In the genomic region with DNA sequence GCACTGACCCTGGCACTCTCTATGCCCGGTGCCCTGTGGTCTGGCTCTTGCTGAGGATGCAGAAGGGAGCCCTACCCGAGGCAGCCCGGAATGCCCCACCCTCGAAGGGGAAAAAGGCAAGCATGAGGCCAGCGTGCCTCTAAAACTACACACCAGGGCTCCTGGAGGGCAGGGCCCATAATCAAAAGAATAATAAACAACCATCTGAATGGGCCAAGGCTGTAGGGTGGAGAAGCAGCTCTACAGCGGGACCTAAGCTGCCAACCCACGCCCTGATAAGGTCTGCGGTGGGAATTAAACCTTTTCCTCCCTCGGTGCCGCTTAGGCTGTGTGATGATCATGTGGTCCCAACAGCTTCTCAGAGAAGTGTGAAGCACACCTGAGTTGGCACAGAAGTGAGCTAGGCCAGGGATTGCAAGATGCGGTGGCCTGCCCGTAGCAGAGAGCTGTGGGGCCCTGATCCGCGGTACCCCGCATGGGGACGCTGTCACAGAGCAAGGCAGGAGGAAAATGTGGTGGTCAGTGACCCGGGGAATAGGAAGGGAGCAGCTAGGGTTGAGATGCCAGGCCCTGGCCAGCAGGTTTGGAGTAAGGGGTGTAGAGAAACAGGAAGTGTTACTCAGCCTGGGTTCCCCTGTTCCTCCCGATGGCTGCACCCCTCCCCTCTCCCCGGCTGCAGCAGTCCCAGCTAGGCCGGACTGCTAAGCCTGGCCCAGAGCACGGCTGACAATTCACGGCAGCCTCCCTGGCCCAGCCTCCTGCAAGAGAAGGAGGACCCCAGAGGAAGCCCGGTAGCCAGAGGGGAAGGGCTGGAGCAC, we compare ENCODE assay signal across 9 cellular contexts. TPM values are rescaled to one million over a fixed set of nuclear protein-coding genes. Genes with fewer than 3 reads are reported as not detected.
DNase-seq lines count a peak whose midpoint lies in the region; ATAC-seq, FAIRE-seq and TF ChIP-seq lines count a peak whose summit lies in the region.
"Had no signal": no experiment of that assay in that cellular context is flagged by ENCODE, and none has a peak within 500 bp of the region (broad histone marks: within the 10 kb centered on the region; RNA-seq: fewer than 3 reads in every experiment).

No MANE protein-coding gene starts in this region.

- POLR2A ChIA-PET in naive thymus-derived CD4-positive, alpha-beta T cell (lab: Charles Lee) = interaction anchor here (1.1 to 2.7 kb wide), 3 partner anchors 11 to 74 kb away, joined by 3 to 13 read pairs (median 4); a partner anchor contains a TSS

- H3K4me3 ChIP-seq in astrocyte (ENCODE audit: insufficient read depth, low read depth, low read length) = no peak overlapping the region
- no peak overlapping the region for H3K4me3 ChIP-seq in naive thymus-derived CD4-positive, alpha-beta T cell (ENCODE audit: low read length)

- H3K36me3 ChIP-seq in astrocyte (ENCODE audit: insufficient read depth, low read length) = peaks cover 2% of the 10 kb centered on the region
- H3K36me3 ChIP-seq in naive thymus-derived CD4-positive, alpha-beta T cell (ENCODE audit: control insufficient read depth in 2 of 3, insufficient read depth in 3 of 3, low read length in 3 of 3) = peaks cover 0 to 40% (median 0%) of the 10 kb centered on the region in 3 experiments

- peak overlapping the region; percentile 71 for H3K4me2 ChIP-seq in astrocyte (ENCODE audit: low read length)

- H2AFZ ChIP-seq in astrocyte (ENCODE audit: low read depth, low read length) = peak overlapping the region; percentile 56

- peaks cover 46% of the 10 kb centered on the region for H4K20me1 ChIP-seq in astrocyte (ENCODE audit: insufficient read depth, low read length)

- H3K9me3 Mint-ChIP-seq in astrocyte (ENCODE audit: unreplicated experiment) = no peaks in the 10 kb centered on the region
- H3K9me3 Mint-ChIP-seq in naive thymus-derived CD4-positive, alpha-beta T cell = no peaks in the 10 kb centered on the region

- DNase-seq in GM10266 (ENCODE audit: extremely low spot score) = peak; percentile 63
- no peak for DNase-seq in astrocyte (ENCODE audit: low read depth)
- DNase-seq in naive thymus-derived CD4-positive, alpha-beta T cell = no peak
- DNase-seq in frontal cortex (ENCODE audit: low spot score in 2 of 2) = no peak
- DNase-seq in cortex of kidney (lab: John Stamatoyannopoulos, UW) = no peak
- DNase-seq in NCI-H2196 (lab: John Stamatoyannopoulos, UW; ENCODE audit: unreplicated experiment) = no peak

- H3K4me1 ChIP-seq in astrocyte (ENCODE audit: insufficient read depth, low read length) = peaks cover 51% of the 10 kb centered on the region
- peaks cover 11 to 29% of the 10 kb centered on the region in 2 donors for H3K4me1 ChIP-seq in naive thymus-derived CD4-positive, alpha-beta T cell (ENCODE audit: control insufficient read depth in 2 of 2, insufficient read depth in 2 of 2, low read length in 2 of 2)

- ATAC-seq in HG03135 (IDR thresholded peaks at IDR 0.05; ENCODE audit: unreplicated experiment) (peak; percentile 6), HG02678 (IDR thresholded peaks at IDR 0.05; ENCODE audit: unreplicated experiment) (no peak)
- ATAC-seq in naive thymus-derived CD4-positive, alpha-beta T cell = no peak

- TF ChIP-seq CTCF in GM10266 (IDR thresholded peaks at IDR 0.05; ENCODE audit: control insufficient read depth, insufficient read depth, low read depth, missing control alignments) (peak; percentile 13), astrocyte (IDR thresholded peaks at IDR 0.05; ENCODE audit: insufficient read depth, low read depth, low read length) (no peak)

- no peaks in the 10 kb centered on the region for H3K27me3 ChIP-seq in astrocyte (ENCODE audit: insufficient read depth, low read length)
- no peaks in the 10 kb centered on the region for H3K27me3 ChIP-seq in naive thymus-derived CD4-positive, alpha-beta T cell (ENCODE audit: control insufficient read depth in 2 of 2, insufficient read depth in 2 of 2, low read length in 2 of 2)

- peaks cover 7% of the 10 kb centered on the region for H3K36me3 Mint-ChIP-seq in astrocyte (ENCODE audit: low read depth, unreplicated experiment)
- H3K36me3 Mint-ChIP-seq in naive thymus-derived CD4-positive, alpha-beta T cell = peaks cover 0 to 7% (median 0%) of the 10 kb centered on the region in 5 donors

- H3K4me1 Mint-ChIP-seq in astrocyte (ENCODE audit: low read depth, unreplicated experiment) = peaks cover 21% of the 10 kb centered on the region
- H3K4me1 Mint-ChIP-seq in naive thymus-derived CD4-positive, alpha-beta T cell = peaks cover 24 to 48% (median 39%) of the 10 kb centered on the region in 7 donors

- no peak overlapping the region for H3K27ac ChIP-seq in astrocyte (ENCODE audit: low read depth, low read length)
- H3K27ac ChIP-seq in naive thymus-derived CD4-positive, alpha-beta T cell (ENCODE audit: low read depth, low read length) = peak overlapping the region; percentile 59

- no peaks in the 10 kb centered on the region for H3K9me3 ChIP-seq in astrocyte (ENCODE audit: insufficient read depth, low read depth, low read length)
- H3K9me3 ChIP-seq in naive thymus-derived CD4-positive, alpha-beta T cell (ENCODE audit: control insufficient read depth in 2 of 3, low read length in 3 of 3) = no peaks in the 10 kb centered on the region

- no peak for FAIRE-seq in astrocyte (lab: Jason Lieb, UNC)
- no peak for FAIRE-seq in frontal cortex (lab: Jason Lieb, UNC)

- H3K27ac Mint-ChIP-seq in astrocyte (ENCODE audit: unreplicated experiment) = peak overlapping the region; percentile 41
- peak overlapping the region; percentile 68 to 93 (median 87) for H3K27ac Mint-ChIP-seq in naive thymus-derived CD4-positive, alpha-beta T cell

- CTCF ChIA-PET in naive thymus-derived CD4-positive, alpha-beta T cell (lab: Charles Lee) = interaction anchor here (1.5 kb wide), 1 partner anchor 14 kb away, joined by 6 read pairs; no protein-coding TSS in a partner anchor

- no peaks in the 10 kb centered on the region for H3K79me2 ChIP-seq in astrocyte (ENCODE audit: insufficient read depth, low read length)

- no peak overlapping the region for H3K4me3 Mint-ChIP-seq in astrocyte (ENCODE audit: unreplicated experiment)
- peak overlapping the region in 8 of 10 donors; percentile 23 to 73 (median 58) for H3K4me3 Mint-ChIP-seq in naive thymus-derived CD4-positive, alpha-beta T cell

- H3K27me3 Mint-ChIP-seq in astrocyte (ENCODE audit: low read depth, unreplicated experiment) = no peaks in the 10 kb centered on the region
- H3K27me3 Mint-ChIP-seq in naive thymus-derived CD4-positive, alpha-beta T cell = no peaks in the 10 kb centered on the region

- intact Hi-C loops in naive thymus-derived CD4-positive, alpha-beta T cell (cut with micrococcal nuclease) = loop anchor here (2.0 to 5.0 kb wide), 2 partner anchors 14 to 176 kb away; a partner anchor contains a TSS

- H3K9ac ChIP-seq in astrocyte (ENCODE audit: low read length) = peak overlapping the region; percentile 27

RNA-seq across cellular contexts. Expression of a gene that starts 1.1 kb away (rescaled TPM):
- 0.19 TPM in 1 of 2 replicates, not detected in the other for total RNA-seq in astrocyte
- total RNA-seq in naive thymus-derived CD4-positive, alpha-beta T cell = 1 to 10 TPM in 3 of 5 experiments, under 1 TPM in 2; 0.73 to 2.8 (median 1.3) TPM
- under 1 TPM; 0.35 to 0.67 TPM for polyA plus RNA-seq in naive thymus-derived CD4-positive, alpha-beta T cell
- total RNA-seq in frontal cortex = not detected
- total RNA-seq: skeletal muscle tissue had no signal

RNA-seq across cellular contexts. Expression of a gene that starts 4.8 kb away (rescaled TPM):
- total RNA-seq in astrocyte (6.4 and 7.3 TPM in 2 replicates), frontal cortex (4.5 TPM)
- total RNA-seq in naive thymus-derived CD4-positive, alpha-beta T cell = 10 to 100 TPM; 14.5 to 38.3 (median 18.1) TPM
- 10 to 100 TPM; 65.7 to 83.2 TPM for polyA plus RNA-seq in naive thymus-derived CD4-positive, alpha-beta T cell

RNA-seq across cellular contexts. Expression of a gene that starts 13.6 kb away (rescaled TPM):
- total RNA-seq in astrocyte (32.0 and 32.6 TPM in 2 replicates), frontal cortex (15.9 TPM)
- 10 to 100 TPM; 19.5 to 44.0 (median 31.9) TPM for total RNA-seq in naive thymus-derived CD4-positive, alpha-beta T cell
- polyA plus RNA-seq in naive thymus-derived CD4-positive, alpha-beta T cell = 10 to 100 TPM; 15.7 to 20.2 TPM

RNA-seq across cellular contexts. Expression of a gene that starts 38.2 kb away (rescaled TPM):
- total RNA-seq in astrocyte (13.0 and 13.2 TPM in 2 replicates), frontal cortex (18.8 TPM)
- total RNA-seq in naive thymus-derived CD4-positive, alpha-beta T cell = 10 to 100 TPM; 17.9 to 31.9 (median 30.5) TPM
- polyA plus RNA-seq in naive thymus-derived CD4-positive, alpha-beta T cell = 10 to 100 TPM; 15.7 to 22.7 TPM

RNA-seq across cellular contexts. Expression of a gene that starts 38.6 kb away (rescaled TPM):
- 21.0 and 27.2 TPM in 2 replicates for total RNA-seq in astrocyte
- total RNA-seq in naive thymus-derived CD4-positive, alpha-beta T cell = 10 to 100 TPM; 28.8 to 50.9 (median 36.7) TPM
- polyA plus RNA-seq in naive thymus-derived CD4-positive, alpha-beta T cell = 10 to 100 TPM; 31.0 to 35.5 TPM
- 15.5 TPM for total RNA-seq in frontal cortex
